ENCODE assay signal across 1 cellular context in the genomic region with DNA sequence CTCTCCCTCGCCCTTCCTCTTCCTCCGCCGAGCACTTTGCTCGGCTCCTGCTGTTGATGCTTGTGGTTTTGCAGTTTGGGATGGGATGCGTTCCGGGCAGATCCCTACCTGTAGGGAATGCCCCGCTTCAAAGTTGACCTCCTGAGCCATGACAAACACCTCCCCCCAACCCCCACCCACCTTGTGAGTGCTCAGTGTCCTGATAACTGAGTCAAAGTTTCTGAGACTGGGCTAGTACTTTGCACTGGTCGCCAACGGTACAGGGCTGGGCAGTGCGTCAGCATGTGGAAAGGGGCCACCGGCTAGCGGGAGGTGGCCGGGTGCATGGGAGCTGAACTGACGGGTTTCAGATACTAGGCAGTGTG.
TF ChIP-seq lines count a peak whose summit lies in the region.

No MANE protein-coding gene starts in this region.

TF ChIP-seq in K562, 482 proteins besides CTCF, POLR2A, EP300 and RAD21 (continued from another document and continues in another):
- TF ChIP-seq ZNF224 (CRISPR knock-in tag; IDR thresholded peaks at IDR 0.05) (no peak), MAFG (tag; conservative IDR thresholded peaks at IDR 0.05) (no peak), GTF2E2 (tag; IDR thresholded peaks at IDR 0.05) (peak; percentile 83; the same call in 1 of the 2 replicates), MCM3 (IDR thresholded peaks at IDR 0.05) (no peak), NBN (IDR thresholded peaks at IDR 0.05; ENCODE audit: low read depth) (peak; percentile 45), ZKSCAN8 (CRISPR knock-in tag; IDR thresholded peaks at IDR 0.05) (no peak), RBM22 (IDR thresholded peaks at IDR 0.05; ENCODE audit: low read depth, low read length, poor library complexity, severe bottlenecking) (no peak), SPI1 (IDR thresholded peaks at IDR 0.05; ENCODE audit: borderline replicate concordance, low read depth, low read length) (0 out of 2 replicates have a peak, but pooled peaks have one; percentile 42), ZNF239 (CRISPR knock-in tag; IDR thresholded peaks at IDR 0.05) (no peak), TRIM24 (IDR thresholded peaks at IDR 0.05) (peak in 1 of 2 experiments; percentile 11; a peak in 1 of 4 replicates), SETDB1 (IDR thresholded peaks at IDR 0.05; ENCODE audit: low read length) (no peak), STAG1 (CRISPR knock-in tag; IDR thresholded peaks at IDR 0.05; ENCODE audit: borderline replicate concordance) (no peak), FOXA3 (CRISPR knock-in tag; conservative IDR thresholded peaks at IDR 0.05 in 1 of 2, IDR thresholded peaks at IDR 0.05 in 1 of 2) (no peak), ZNF830 (CRISPR knock-in tag; IDR thresholded peaks at IDR 0.05) (no peak), ZSCAN29 (IDR thresholded peaks at IDR 0.05) (peak; percentile 46; the same call in 1 of the 2 replicates), NRF1 (conservative IDR thresholded peaks at IDR 0.05 in 1 of 2, IDR thresholded peaks at IDR 0.05 in 1 of 2) (peak in 1 of 2 experiments; percentile 37; a peak in 3 of 4 replicates), BCOR (IDR thresholded peaks at IDR 0.05) (peak; percentile 19; the same call in 1 of the 2 replicates), GATAD2A (IDR thresholded peaks at IDR 0.05) (no peak), KDM5B (IDR thresholded peaks at IDR 0.05; ENCODE audit: insufficient replicate concordance, low read depth, low read length) (no peak), POLR3G (IDR thresholded peaks at IDR 0.05; ENCODE audit: extremely low read depth, insufficient read length, insufficient replicate concordance) (no peak), MIER1 (IDR thresholded peaks at IDR 0.05; ENCODE audit: low read depth) (no peak; the same call in 1 of the 2 replicates), CHD2 (IDR thresholded peaks at IDR 0.05; ENCODE audit: low read depth, low read length) (no peak), HDAC1 (IDR thresholded peaks at IDR 0.05) (peak in 1 of 2 experiments; percentile 65; a peak in 2 of 4 replicates), KLF13 (tag; IDR thresholded peaks at IDR 0.05; ENCODE audit: borderline replicate concordance, low read depth) (no peak), KLF1 (tag; IDR thresholded peaks at IDR 0.05) (no peak), POLR2H (tag; IDR thresholded peaks at IDR 0.05; ENCODE audit: low read depth) (no peak), HLTF (IDR thresholded peaks at IDR 0.05) (no peak), XRCC4 (IDR thresholded peaks at IDR 0.05; ENCODE audit: extremely low read depth, insufficient read depth, insufficient read length) (no peak), ZNF121 (CRISPR knock-in tag; conservative IDR thresholded peaks at IDR 0.05) (no peak), CBX1 (IDR thresholded peaks at IDR 0.05; ENCODE audit: low read depth) (no peak), SIRT6 (IDR thresholded peaks at IDR 0.05; ENCODE audit: low read depth, low read length) (no peak), MECOM (CRISPR knock-in tag; IDR thresholded peaks at IDR 0.05) (no peak), ILF3 (IDR thresholded peaks at IDR 0.05; ENCODE audit: borderline replicate concordance) (no peak), HNRNPH1 (optimal IDR thresholded peaks at IDR 0.05; ENCODE audit: low read depth, low read length) (no peak)
- TF ChIP-seq, protein P1, sequence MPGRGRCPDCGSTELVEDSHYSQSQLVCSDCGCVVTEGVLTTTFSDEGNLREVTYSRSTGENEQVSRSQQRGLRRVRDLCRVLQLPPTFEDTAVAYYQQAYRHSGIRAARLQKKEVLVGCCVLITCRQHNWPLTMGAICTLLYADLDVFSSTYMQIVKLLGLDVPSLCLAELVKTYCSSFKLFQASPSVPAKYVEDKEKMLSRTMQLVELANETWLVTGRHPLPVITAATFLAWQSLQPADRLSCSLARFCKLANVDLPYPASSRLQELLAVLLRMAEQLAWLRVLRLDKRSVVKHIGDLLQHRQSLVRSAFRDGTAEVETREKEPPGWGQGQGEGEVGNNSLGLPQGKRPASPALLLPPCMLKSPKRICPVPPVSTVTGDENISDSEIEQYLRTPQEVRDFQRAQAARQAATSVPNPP (IDR thresholded peaks at IDR 0.05; ENCODE audit: borderline replicate concordance, insufficient read depth, insufficient read length) = no peak
- TF ChIP-seq, protein P2, sequence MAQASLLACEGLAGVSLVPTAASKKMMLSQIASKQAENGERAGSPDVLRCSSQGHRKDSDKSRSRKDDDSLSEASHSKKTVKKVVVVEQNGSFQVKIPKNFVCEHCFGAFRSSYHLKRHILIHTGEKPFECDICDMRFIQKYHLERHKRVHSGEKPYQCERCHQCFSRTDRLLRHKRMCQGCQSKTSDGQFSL (CRISPR knock-in tag; IDR thresholded peaks at IDR 0.05) = no peak; the same call in 1 of the 2 replicates
- TF ChIP-seq, protein P2 (tag; IDR thresholded peaks at IDR 0.05) = no peak
- TF ChIP-seq, protein P3, sequence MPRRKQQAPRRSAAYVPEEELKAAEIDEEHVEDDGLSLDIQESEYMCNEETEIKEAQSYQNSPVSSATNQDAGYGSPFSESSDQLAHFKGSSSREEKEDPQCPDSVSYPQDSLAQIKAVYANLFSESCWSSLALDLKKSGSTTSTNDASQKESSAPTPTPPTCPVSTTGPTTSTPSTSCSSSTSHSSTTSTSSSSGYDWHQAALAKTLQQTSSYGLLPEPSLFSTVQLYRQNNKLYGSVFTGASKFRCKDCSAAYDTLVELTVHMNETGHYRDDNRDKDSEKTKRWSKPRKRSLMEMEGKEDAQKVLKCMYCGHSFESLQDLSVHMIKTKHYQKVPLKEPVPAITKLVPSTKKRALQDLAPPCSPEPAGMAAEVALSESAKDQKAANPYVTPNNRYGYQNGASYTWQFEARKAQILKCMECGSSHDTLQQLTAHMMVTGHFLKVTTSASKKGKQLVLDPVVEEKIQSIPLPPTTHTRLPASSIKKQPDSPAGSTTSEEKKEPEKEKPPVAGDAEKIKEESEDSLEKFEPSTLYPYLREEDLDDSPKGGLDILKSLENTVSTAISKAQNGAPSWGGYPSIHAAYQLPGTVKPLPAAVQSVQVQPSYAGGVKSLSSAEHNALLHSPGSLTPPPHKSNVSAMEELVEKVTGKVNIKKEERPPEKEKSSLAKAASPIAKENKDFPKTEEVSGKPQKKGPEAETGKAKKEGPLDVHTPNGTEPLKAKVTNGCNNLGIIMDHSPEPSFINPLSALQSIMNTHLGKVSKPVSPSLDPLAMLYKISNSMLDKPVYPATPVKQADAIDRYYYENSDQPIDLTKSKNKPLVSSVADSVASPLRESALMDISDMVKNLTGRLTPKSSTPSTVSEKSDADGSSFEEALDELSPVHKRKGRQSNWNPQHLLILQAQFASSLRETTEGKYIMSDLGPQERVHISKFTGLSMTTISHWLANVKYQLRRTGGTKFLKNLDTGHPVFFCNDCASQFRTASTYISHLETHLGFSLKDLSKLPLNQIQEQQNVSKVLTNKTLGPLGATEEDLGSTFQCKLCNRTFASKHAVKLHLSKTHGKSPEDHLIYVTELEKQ (CRISPR knock-in tag; IDR thresholded peaks at IDR 0.05) = no peak
- TF ChIP-seq, protein P4, sequence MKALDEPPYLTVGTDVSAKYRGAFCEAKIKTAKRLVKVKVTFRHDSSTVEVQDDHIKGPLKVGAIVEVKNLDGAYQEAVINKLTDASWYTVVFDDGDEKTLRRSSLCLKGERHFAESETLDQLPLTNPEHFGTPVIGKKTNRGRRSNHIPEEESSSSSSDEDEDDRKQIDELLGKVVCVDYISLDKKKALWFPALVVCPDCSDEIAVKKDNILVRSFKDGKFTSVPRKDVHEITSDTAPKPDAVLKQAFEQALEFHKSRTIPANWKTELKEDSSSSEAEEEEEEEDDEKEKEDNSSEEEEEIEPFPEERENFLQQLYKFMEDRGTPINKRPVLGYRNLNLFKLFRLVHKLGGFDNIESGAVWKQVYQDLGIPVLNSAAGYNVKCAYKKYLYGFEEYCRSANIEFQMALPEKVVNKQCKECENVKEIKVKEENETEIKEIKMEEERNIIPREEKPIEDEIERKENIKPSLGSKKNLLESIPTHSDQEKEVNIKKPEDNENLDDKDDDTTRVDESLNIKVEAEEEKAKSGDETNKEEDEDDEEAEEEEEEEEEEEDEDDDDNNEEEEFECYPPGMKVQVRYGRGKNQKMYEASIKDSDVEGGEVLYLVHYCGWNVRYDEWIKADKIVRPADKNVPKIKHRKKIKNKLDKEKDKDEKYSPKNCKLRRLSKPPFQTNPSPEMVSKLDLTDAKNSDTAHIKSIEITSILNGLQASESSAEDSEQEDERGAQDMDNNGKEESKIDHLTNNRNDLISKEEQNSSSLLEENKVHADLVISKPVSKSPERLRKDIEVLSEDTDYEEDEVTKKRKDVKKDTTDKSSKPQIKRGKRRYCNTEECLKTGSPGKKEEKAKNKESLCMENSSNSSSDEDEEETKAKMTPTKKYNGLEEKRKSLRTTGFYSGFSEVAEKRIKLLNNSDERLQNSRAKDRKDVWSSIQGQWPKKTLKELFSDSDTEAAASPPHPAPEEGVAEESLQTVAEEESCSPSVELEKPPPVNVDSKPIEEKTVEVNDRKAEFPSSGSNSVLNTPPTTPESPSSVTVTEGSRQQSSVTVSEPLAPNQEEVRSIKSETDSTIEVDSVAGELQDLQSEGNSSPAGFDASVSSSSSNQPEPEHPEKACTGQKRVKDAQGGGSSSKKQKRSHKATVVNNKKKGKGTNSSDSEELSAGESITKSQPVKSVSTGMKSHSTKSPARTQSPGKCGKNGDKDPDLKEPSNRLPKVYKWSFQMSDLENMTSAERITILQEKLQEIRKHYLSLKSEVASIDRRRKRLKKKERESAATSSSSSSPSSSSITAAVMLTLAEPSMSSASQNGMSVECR (CRISPR knock-in tag; IDR thresholded peaks at IDR 0.05) = no peak
- TF ChIP-seq, protein P5, sequence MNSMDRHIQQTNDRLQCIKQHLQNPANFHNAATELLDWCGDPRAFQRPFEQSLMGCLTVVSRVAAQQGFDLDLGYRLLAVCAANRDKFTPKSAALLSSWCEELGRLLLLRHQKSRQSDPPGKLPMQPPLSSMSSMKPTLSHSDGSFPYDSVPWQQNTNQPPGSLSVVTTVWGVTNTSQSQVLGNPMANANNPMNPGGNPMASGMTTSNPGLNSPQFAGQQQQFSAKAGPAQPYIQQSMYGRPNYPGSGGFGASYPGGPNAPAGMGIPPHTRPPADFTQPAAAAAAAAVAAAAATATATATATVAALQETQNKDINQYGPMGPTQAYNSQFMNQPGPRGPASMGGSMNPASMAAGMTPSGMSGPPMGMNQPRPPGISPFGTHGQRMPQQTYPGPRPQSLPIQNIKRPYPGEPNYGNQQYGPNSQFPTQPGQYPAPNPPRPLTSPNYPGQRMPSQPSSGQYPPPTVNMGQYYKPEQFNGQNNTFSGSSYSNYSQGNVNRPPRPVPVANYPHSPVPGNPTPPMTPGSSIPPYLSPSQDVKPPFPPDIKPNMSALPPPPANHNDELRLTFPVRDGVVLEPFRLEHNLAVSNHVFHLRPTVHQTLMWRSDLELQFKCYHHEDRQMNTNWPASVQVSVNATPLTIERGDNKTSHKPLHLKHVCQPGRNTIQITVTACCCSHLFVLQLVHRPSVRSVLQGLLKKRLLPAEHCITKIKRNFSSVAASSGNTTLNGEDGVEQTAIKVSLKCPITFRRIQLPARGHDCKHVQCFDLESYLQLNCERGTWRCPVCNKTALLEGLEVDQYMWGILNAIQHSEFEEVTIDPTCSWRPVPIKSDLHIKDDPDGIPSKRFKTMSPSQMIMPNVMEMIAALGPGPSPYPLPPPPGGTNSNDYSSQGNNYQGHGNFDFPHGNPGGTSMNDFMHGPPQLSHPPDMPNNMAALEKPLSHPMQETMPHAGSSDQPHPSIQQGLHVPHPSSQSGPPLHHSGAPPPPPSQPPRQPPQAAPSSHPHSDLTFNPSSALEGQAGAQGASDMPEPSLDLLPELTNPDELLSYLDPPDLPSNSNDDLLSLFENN (IDR thresholded peaks at IDR 0.05; ENCODE audit: low read depth in 2 of 2, low read length in 2 of 2) = no peak
- TF ChIP-seq, protein P6, sequence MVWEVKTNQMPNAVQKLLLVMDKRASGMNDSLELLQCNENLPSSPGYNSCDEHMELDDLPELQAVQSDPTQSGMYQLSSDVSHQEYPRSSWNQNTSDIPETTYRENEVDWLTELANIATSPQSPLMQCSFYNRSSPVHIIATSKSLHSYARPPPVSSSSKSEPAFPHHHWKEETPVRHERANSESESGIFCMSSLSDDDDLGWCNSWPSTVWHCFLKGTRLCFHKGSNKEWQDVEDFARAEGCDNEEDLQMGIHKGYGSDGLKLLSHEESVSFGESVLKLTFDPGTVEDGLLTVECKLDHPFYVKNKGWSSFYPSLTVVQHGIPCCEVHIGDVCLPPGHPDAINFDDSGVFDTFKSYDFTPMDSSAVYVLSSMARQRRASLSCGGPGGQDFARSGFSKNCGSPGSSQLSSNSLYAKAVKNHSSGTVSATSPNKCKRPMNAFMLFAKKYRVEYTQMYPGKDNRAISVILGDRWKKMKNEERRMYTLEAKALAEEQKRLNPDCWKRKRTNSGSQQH (CRISPR knock-in tag; IDR thresholded peaks at IDR 0.05) = no peak
- TF ChIP-seq, protein P7, sequence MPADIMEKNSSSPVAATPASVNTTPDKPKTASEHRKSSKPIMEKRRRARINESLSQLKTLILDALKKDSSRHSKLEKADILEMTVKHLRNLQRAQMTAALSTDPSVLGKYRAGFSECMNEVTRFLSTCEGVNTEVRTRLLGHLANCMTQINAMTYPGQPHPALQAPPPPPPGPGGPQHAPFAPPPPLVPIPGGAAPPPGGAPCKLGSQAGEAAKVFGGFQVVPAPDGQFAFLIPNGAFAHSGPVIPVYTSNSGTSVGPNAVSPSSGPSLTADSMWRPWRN (IDR thresholded peaks at IDR 0.05; ENCODE audit: low read depth) = no peak
- TF ChIP-seq, protein P8, sequence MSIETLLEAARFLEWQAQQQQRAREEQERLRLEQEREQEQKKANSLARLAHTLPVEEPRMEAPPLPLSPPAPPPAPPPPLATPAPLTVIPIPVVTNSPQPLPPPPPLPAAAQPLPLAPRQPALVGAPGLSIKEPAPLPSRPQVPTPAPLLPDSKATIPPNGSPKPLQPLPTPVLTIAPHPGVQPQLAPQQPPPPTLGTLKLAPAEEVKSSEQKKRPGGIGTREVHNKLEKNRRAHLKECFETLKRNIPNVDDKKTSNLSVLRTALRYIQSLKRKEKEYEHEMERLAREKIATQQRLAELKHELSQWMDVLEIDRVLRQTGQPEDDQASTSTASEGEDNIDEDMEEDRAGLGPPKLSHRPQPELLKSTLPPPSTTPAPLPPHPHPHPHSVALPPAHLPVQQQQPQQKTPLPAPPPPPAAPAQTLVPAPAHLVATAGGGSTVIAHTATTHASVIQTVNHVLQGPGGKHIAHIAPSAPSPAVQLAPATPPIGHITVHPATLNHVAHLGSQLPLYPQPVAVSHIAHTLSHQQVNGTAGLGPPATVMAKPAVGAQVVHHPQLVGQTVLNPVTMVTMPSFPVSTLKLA (conservative IDR thresholded peaks at IDR 0.05) = peak in 1 of 2 experiments; percentile 24; a peak in 2 of 4 replicates
- TF ChIP-seq, protein P9, sequence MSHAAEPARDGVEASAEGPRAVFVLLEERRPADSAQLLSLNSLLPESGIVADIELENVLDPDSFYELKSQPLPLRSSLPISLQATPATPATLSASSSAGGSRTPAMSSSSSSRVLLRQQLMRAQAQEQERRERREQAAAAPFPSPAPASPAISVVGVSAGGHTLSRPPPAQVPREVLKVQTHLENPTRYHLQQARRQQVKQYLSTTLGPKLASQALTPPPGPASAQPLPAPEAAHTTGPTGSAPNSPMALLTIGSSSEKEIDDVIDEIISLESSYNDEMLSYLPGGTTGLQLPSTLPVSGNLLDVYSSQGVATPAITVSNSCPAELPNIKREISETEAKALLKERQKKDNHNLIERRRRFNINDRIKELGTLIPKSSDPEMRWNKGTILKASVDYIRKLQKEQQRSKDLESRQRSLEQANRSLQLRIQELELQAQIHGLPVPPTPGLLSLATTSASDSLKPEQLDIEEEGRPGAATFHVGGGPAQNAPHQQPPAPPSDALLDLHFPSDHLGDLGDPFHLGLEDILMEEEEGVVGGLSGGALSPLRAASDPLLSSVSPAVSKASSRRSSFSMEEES (CRISPR knock-in tag; IDR thresholded peaks at IDR 0.05) = no peak
